Comparison of ENCODE assay signal across 21 cellular contexts in genomic region chr17:75559958-75560533, GRCh38. TPM values are rescaled to one million over a fixed set of nuclear protein-coding genes. Genes with fewer than 3 reads are reported as not detected.
DNase-seq lines count a peak whose midpoint lies in the region; ATAC-seq, FAIRE-seq and TF ChIP-seq lines count a peak whose summit lies in the region.
"Had no signal": no experiment of that assay in that cellular context is flagged by ENCODE, and none has a peak within 500 bp of the region (broad histone marks: within the 10 kb centered on the region; RNA-seq: fewer than 3 reads in every experiment).

No MANE protein-coding gene starts in this region.

- no peak overlapping the region for H2AFZ ChIP-seq in H9 (ENCODE audit: low read length)
- no peak overlapping the region for H2AFZ ChIP-seq in HepG2 (ENCODE audit: low read length)

- no peak overlapping the region for H3K18ac ChIP-seq in H9 (ENCODE audit: insufficient read length, low read depth, low read length)

- no peaks in the 10 kb centered on the region for H3K27me3 Mint-ChIP-seq in H9 (ENCODE audit: low read depth)
- H3K27me3 Mint-ChIP-seq: CD4-positive, alpha-beta T cell; T-cell had no signal

- no peak overlapping the region for H4K5ac ChIP-seq in H9 (ENCODE audit: insufficient read length, low read depth, low read length)

- H3K36me3 ChIP-seq in Panc1 (ENCODE audit: control insufficient read depth, insufficient read depth, low read length) (no peaks in the 10 kb centered on the region), HepG2 (replicated peaks in 1 of 2; ENCODE audit: control insufficient read depth in 1 of 2, insufficient read depth in 2 of 2, low read length in 2 of 2) (peaks cover 15 to 29% of the 10 kb centered on the region in 2 experiments), A673 (ENCODE audit: insufficient read depth, low read length, poor library complexity, severe bottlenecking) (no peaks in the 10 kb centered on the region)

- no peaks in the 10 kb centered on the region for H3K23me2 ChIP-seq in H9 (ENCODE audit: insufficient read length, low read depth, low read length, poor library complexity, severe bottlenecking)

- POLR2A ChIA-PET in Panc1 (lab: Charles Lee): no interaction called here
- POLR2A ChIA-PET in HepG2 (lab: Yijun Ruan, JAX): interaction anchor here (1.1 to 4.3 kb wide), 5 partner anchors 8 to 41 kb away, joined by 3 to 28 read pairs (median 3); no protein-coding TSS in a partner anchor
- POLR2A ChIA-PET in A673 (lab: Charles Lee; ENCODE audit: low non-redundant PET): no interaction called here

- ATAC-seq in Panc1 (peak; percentile 12; the same call in 1 of the 2 replicates), HepG2 (peak; percentile 1; the same call in 1 of the 3 replicates)

- H2AK5ac ChIP-seq in H9 (ENCODE audit: insufficient read length, low read length): no peak overlapping the region

- H3K56ac ChIP-seq in H9 (ENCODE audit: insufficient read length, low read depth, low read length): no peak overlapping the region

- TF ChIP-seq POLR2A in HepG2 (IDR thresholded peaks at IDR 0.05; ENCODE audit: insufficient read depth in 1 of 2, low read depth in 2 of 2, low read length in 2 of 2) (no peak), H54 (IDR thresholded peaks at IDR 0.05; ENCODE audit: low read depth, low read length) (no peak)

- H3K27ac Mint-ChIP-seq in H9: peak overlapping the region in 2 of 3 experiments; percentile 9 to 51; a peak in 3 of 7 replicates
- H3K27ac Mint-ChIP-seq: CD4-positive, alpha-beta T cell; HFFc6; T-cell had no signal

- no peak overlapping the region for H3K14ac ChIP-seq in H9 (ENCODE audit: insufficient read depth, low read length)

- TF ChIP-seq CTCF in H9 (conservative IDR thresholded peaks at IDR 0.05): no peak
- no peak for TF ChIP-seq CTCF in Panc1 (IDR thresholded peaks at IDR 0.05)
- TF ChIP-seq CTCF in HepG2 (CRISPR knock-in tag; IDR thresholded peaks at IDR 0.05): no peak
- no peak for TF ChIP-seq CTCF in A673 (conservative IDR thresholded peaks at IDR 0.05; ENCODE audit: low read depth, low read length)

- H3K4ac ChIP-seq in H9 (ENCODE audit: low read depth, low read length): no peak overlapping the region

- no peak overlapping the region for H3K4me3 ChIP-seq in Panc1 (ENCODE audit: low read depth in 2 of 2, low read length in 2 of 2)
- H3K4me3 ChIP-seq in HepG2 (replicated peaks in 1 of 3; ENCODE audit: insufficient read depth in 1 of 3, low read depth in 2 of 3, low read length in 3 of 3): no peak overlapping the region
- no peak overlapping the region for H3K4me3 ChIP-seq in A673 (ENCODE audit: low read depth, low read length, poor library complexity, severe bottlenecking)

- no peak overlapping the region for H3K4me2 ChIP-seq in H9 (ENCODE audit: insufficient read depth, insufficient read length, low read length)
- H3K4me2 ChIP-seq in HepG2 (ENCODE audit: low read depth, low read length): no peak overlapping the region

- H4K8ac ChIP-seq in H9 (replicated peaks; ENCODE audit: insufficient read length, low read depth, low read length): no peak overlapping the region

- no peaks in the 10 kb centered on the region for H3K9me3 ChIP-seq in H9 (ENCODE audit: control insufficient read depth, low read depth, low read length)
- no peaks in the 10 kb centered on the region for H3K9me3 ChIP-seq in Panc1 (ENCODE audit: control insufficient read depth, insufficient read depth, low read depth, low read length)
- H3K9me3 ChIP-seq in HepG2 (ENCODE audit: low read length): no peaks in the 10 kb centered on the region
- H3K9me3 ChIP-seq in A673 (ENCODE audit: low read depth, low read length, poor library complexity, severe bottlenecking): no peaks in the 10 kb centered on the region

- H3K27me3 ChIP-seq in H9 (ENCODE audit: insufficient read depth, low read length): no peaks in the 10 kb centered on the region
- no peaks in the 10 kb centered on the region for H3K27me3 ChIP-seq in Panc1 (ENCODE audit: control insufficient read depth, insufficient read depth, low read length)
- no peaks in the 10 kb centered on the region for H3K27me3 ChIP-seq in HepG2 (ENCODE audit: control insufficient read depth in 1 of 2, insufficient read depth in 2 of 2, low read length in 2 of 2)
- no peaks in the 10 kb centered on the region for H3K27me3 ChIP-seq in A673 (replicated peaks; ENCODE audit: insufficient read depth, low read depth, low read length, poor library complexity)

- no peak overlapping the region for H2BK12ac ChIP-seq in H9 (ENCODE audit: insufficient read length, low read depth, low read length)

- H3K27ac ChIP-seq in H9 (ENCODE audit: insufficient read length, low read depth, low read length) (no peak overlapping the region), Panc1 (ENCODE audit: low read length) (peak overlapping the region; percentile 78), HepG2 (ENCODE audit: extremely low read length, insufficient read depth, low read length) (peak overlapping the region; percentile 11), substantia nigra (ENCODE audit: low read depth, low read length, poor library complexity, severe bottlenecking) (peak overlapping the region; percentile 35), A673 (ENCODE audit: low read depth, low read length, poor library complexity, severe bottlenecking) (no peak overlapping the region)
- H3K27ac ChIP-seq: RWPE1 had no signal

- TF ChIP-seq EP300 in HepG2 (IDR thresholded peaks at IDR 0.05; ENCODE audit: low read depth in 2 of 2, low read length in 2 of 2) (no peak), HepG2 (CRISPR knock-in tag; IDR thresholded peaks at IDR 0.05; ENCODE audit: borderline replicate concordance) (no peak)

- H3K4me1 ChIP-seq in H9 (ENCODE audit: insufficient read depth, low read length) (no peaks in the 10 kb centered on the region), Panc1 (ENCODE audit: control insufficient read depth, insufficient read depth, low read length) (peaks cover 83% of the 10 kb centered on the region), HepG2 (ENCODE audit: insufficient read depth, low read length) (peaks cover 71% of the 10 kb centered on the region), A673 (ENCODE audit: insufficient read depth, low read length, poor library complexity, severe bottlenecking) (no peaks in the 10 kb centered on the region)

- CTCF ChIA-PET in Panc1 (lab: Charles Lee) (no interaction called here), HepG2 (lab: Yijun Ruan, JAX; ENCODE audit: low intra/inter-chr PET ratio, low total read pairs) (no interaction called here), A673 (lab: Charles Lee) (interaction anchor here (0.6 kb wide), 2 partner anchors 166 to 237 kb away, joined by 4 to 6 read pairs; no protein-coding TSS in a partner anchor)

- H2BK5ac ChIP-seq in H9 (ENCODE audit: insufficient read length, low read length): no peak overlapping the region

- H3K23ac ChIP-seq in H9 (ENCODE audit: insufficient read length, low read depth, low read length): no peak overlapping the region

- H2BK120ac ChIP-seq in H9 (ENCODE audit: low read depth, low read length, poor library complexity, severe bottlenecking): no peak overlapping the region

- H3K9ac ChIP-seq in H9 (ENCODE audit: extremely low read depth, insufficient read length, low read length): no peak overlapping the region
- no peak overlapping the region for H3K9ac ChIP-seq in HepG2 (ENCODE audit: insufficient read depth, low read depth, low read length)

- H3K36me3 Mint-ChIP-seq in H9 (ENCODE audit: insufficient read depth in 1 of 3, low read depth in 3 of 3): peaks cover 1 to 15% (median 7%) of the 10 kb centered on the region in 3 experiments; a peak in 4 of 7 replicates

- no peaks in the 10 kb centered on the region for H3K9me3 Mint-ChIP-seq in H9
- H3K9me3 Mint-ChIP-seq: CD4-positive, alpha-beta T cell; HFFc6; T-cell had no signal

- H3K79me2 ChIP-seq in H9 (ENCODE audit: insufficient read depth, low read length) (no peaks in the 10 kb centered on the region), HepG2 (ENCODE audit: insufficient read depth, low read length) (peaks cover 3% of the 10 kb centered on the region)

- intact Hi-C loops in Panc1 (cut with micrococcal nuclease; ENCODE audit: unreplicated experiment) (no loop called here), HepG2 (cut with micrococcal nuclease; ENCODE audit: unreplicated experiment) (no loop called here), A673 (cut with micrococcal nuclease; ENCODE audit: unreplicated experiment) (no loop called here)

- peaks cover 0 to 3% of the 10 kb centered on the region in 2 experiments; a peak in 1 of 4 replicates for H3K4me1 Mint-ChIP-seq in H9

- H2BK15ac ChIP-seq in H9 (ENCODE audit: low read depth, low read length): no peak overlapping the region

- BruUV-seq in Panc1 (replicated peaks; lab: Mats Ljungman, UMichigan) (no TSS peak), HepG2 (replicated peaks; lab: Mats Ljungman, UMichigan) (no TSS peak), A673 (replicated peaks; lab: Mats Ljungman, UMichigan) (no TSS peak)

- WGBS in H9 (ENCODE audit: extremely low coverage, insufficient read length, low lambda C conversion rate): no CpG with 5 or more reads among the region's 9 CpGs
- WGBS in HepG2 (ENCODE audit: low lambda C conversion rate): 95% methylated on average over 5 of the region's 9 CpGs

- in situ Hi-C loops in Panc1 (cut with HindIII; ENCODE audit: low pct_unique_long_range_greater_than_20kb, low sequenced_read_pairs): no loop called here
- in situ Hi-C loops in HepG2 (cut with HindIII; ENCODE audit: extremely low pct_ligation_motif_present, low pct_unique_long_range_greater_than_20kb): no loop called here

- no peak overlapping the region for H2BK20ac ChIP-seq in H9 (ENCODE audit: low read depth, low read length, poor library complexity, severe bottlenecking)

- H4K91ac ChIP-seq in H9 (ENCODE audit: insufficient read length, low read depth, low read length): no peak overlapping the region

- FAIRE-seq in HepG2 (lab: Jason Lieb, UNC): no peak
- FAIRE-seq in H54 (lab: Jason Lieb, UNC): no peak
- FAIRE-seq: D721Med had no signal

- DNase-seq in H9 (no peak), Panc1 (ENCODE audit: low read depth, low spot score) (no peak), HepG2 (ENCODE audit: low spot score) (no peak), substantia nigra (lab: John Stamatoyannopoulos, UW) (peak in 1 of 49 donors; percentile 20), A673 (ENCODE audit: low spot score) (no peak), H54 (ENCODE audit: insufficient read length, low spot score) (no peak)
- no peak for DNase-seq in activated CD4-positive, alpha-beta T cell treated with anti-CD3 and anti-CD28 coated beads, Interleukin-2, amount 50 U/mL, for 1 hour
- DNase-seq: CD4-positive, alpha-beta T cell; H7; HFFc6; NCI-H1092; NCI-H1417 treated with DMSO at 0.1 percent for 48 hours; NCI-H187; NCI-H2107; NCI-H446; NCI-H526; NCI-H82; SHP77; T-cell had no signal

- H3K4me3 Mint-ChIP-seq in H9: no peak overlapping the region
- H3K4me3 Mint-ChIP-seq: CD4-positive, alpha-beta T cell; HFFc6; T-cell had no signal

- H3K79me1 ChIP-seq in H9 (ENCODE audit: insufficient read depth, low read depth, low read length, poor library complexity, severe bottlenecking): no peaks in the 10 kb centered on the region

- H4K20me1 ChIP-seq in H9 (ENCODE audit: control insufficient read depth, insufficient read depth, insufficient read length) (no peaks in the 10 kb centered on the region), HepG2 (ENCODE audit: insufficient read depth, low read length) (no peaks in the 10 kb centered on the region)

- no peak for TF ChIP-seq RAD21 in HepG2 (CRISPR knock-in tag; IDR thresholded peaks at IDR 0.05)

- no peak overlapping the region for H3T11ph ChIP-seq in H9 (ENCODE audit: low read length)

RNA-seq across cellular contexts. Expression of gene MYO15B, which starts 27.6 kb away (rescaled TPM):
- total RNA-seq in H9 (2021) (35.3 and 41.9 TPM in 2 replicates), Panc1 (2021; ENCODE audit: unreplicated experiment) (26.5 TPM), HepG2 (2016; rRNA removed; fragmentation: Illumina TruSeq; extraction: Trizol) (1.9 and 2.8 TPM in 2 replicates), A673 (2021) (9.3 and 14.7 TPM in 2 replicates)
- polyA plus RNA-seq in Panc1 (2012; ENCODE audit: insufficient read length): 26.4 TPM
- 0.61 and 0.79 TPM in 2 replicates for total RNA-seq in HepG2 (2016; cell fraction: cytosol; rRNA removed; fragmentation: Illumina TruSeq; extraction: Trizol; ENCODE audit: low read depth)
- 1.1 and 2.7 TPM in 2 replicates for total RNA-seq in HepG2 (2016; cell fraction: insoluble cytoplasmic fraction; rRNA removed; fragmentation: Illumina TruSeq; extraction: Trizol)
- 0.83 and 1.2 TPM in 2 replicates for total RNA-seq in HepG2 (2016; cell fraction: membrane; rRNA removed; fragmentation: Illumina TruSeq; extraction: Trizol)
- 3.0 and 3.8 TPM in 2 replicates for total RNA-seq in HepG2 (2016; cell fraction: nucleus; rRNA removed; fragmentation: Illumina TruSeq; extraction: Trizol)
- 8.1 and 11.2 TPM in 2 replicates for polyA plus RNA-seq in HepG2 (2011; rRNA removed)
- polyA plus RNA-seq in HepG2 (2011; cell fraction: cytosol; rRNA removed): 1.6 and 2.5 TPM in 2 replicates
- 122 and 144 TPM in 2 replicates for polyA plus RNA-seq in HepG2 (2011; cell fraction: nucleus; rRNA removed)
- 9.5 and 12.7 TPM in 2 replicates for polyA plus RNA-seq in HepG2 (2012)
- 0.53 and 1.00 TPM in 2 replicates for polyA plus RNA-seq in HepG2 (2016; cell fraction: cytosol; fragmentation: Illumina TruSeq; extraction: Trizol; ENCODE audit: low read depth)
- 0.63 and 1.4 TPM in 2 replicates for polyA plus RNA-seq in HepG2 (2016; cell fraction: insoluble cytoplasmic fraction; fragmentation: Illumina TruSeq; extraction: Trizol; ENCODE audit: low read depth)
- polyA plus RNA-seq in HepG2 (2016; cell fraction: membrane; fragmentation: Illumina TruSeq; extraction: Trizol; ENCODE audit: low read depth): 0.49 and 0.86 TPM in 2 replicates
- polyA plus RNA-seq in HepG2 (2016; cell fraction: nucleus; fragmentation: Illumina TruSeq; extraction: Trizol; ENCODE audit: insufficient read depth, low read depth): 12.0 and 13.6 TPM in 2 replicates
- polyA minus RNA-seq in HepG2 (2011; rRNA and poly(A)+ RNA removed; ENCODE audit: low replicate concordance): 7.2 and 13.2 TPM in 2 replicates
- polyA minus RNA-seq in HepG2 (2011; cell fraction: cytosol; rRNA and poly(A)+ RNA removed): 3.0 and 6.8 TPM in 2 replicates
- polyA minus RNA-seq in HepG2 (2011; cell fraction: nucleus; rRNA and poly(A)+ RNA removed): 16.5 and 25.7 TPM in 2 replicates

RNA-seq across cellular contexts. Expression of gene LLGL2, which starts 34.5 kb away (rescaled TPM):
- total RNA-seq in H9 (2021): 85.9 and 90.4 TPM in 2 replicates
- total RNA-seq in Panc1 (2021; ENCODE audit: unreplicated experiment): 201 TPM
- 233 TPM for polyA plus RNA-seq in Panc1 (2012; ENCODE audit: insufficient read length)
- 53.9 and 86.7 TPM in 2 replicates for total RNA-seq in HepG2 (2016; rRNA removed; fragmentation: Illumina TruSeq; extraction: Trizol)
- total RNA-seq in HepG2 (2016; cell fraction: cytosol; rRNA removed; fragmentation: Illumina TruSeq; extraction: Trizol; ENCODE audit: low read depth): 27.2 and 32.8 TPM in 2 replicates
- 51.9 and 87.2 TPM in 2 replicates for total RNA-seq in HepG2 (2016; cell fraction: insoluble cytoplasmic fraction; rRNA removed; fragmentation: Illumina TruSeq; extraction: Trizol)
- 45.8 and 50.7 TPM in 2 replicates for total RNA-seq in HepG2 (2016; cell fraction: membrane; rRNA removed; fragmentation: Illumina TruSeq; extraction: Trizol)
- 72.1 and 85.8 TPM in 2 replicates for total RNA-seq in HepG2 (2016; cell fraction: nucleus; rRNA removed; fragmentation: Illumina TruSeq; extraction: Trizol)
- 83.0 and 109 TPM in 2 replicates for polyA plus RNA-seq in HepG2 (2011; rRNA removed)
- 40.2 and 67.1 TPM in 2 replicates for polyA plus RNA-seq in HepG2 (2011; cell fraction: cytosol; rRNA removed)
- 384 and 448 TPM in 2 replicates for polyA plus RNA-seq in HepG2 (2011; cell fraction: nucleus; rRNA removed)
- polyA plus RNA-seq in HepG2 (2012): 33.3 and 59.5 TPM in 2 replicates
- 23.2 and 28.1 TPM in 2 replicates for polyA plus RNA-seq in HepG2 (2016; cell fraction: cytosol; fragmentation: Illumina TruSeq; extraction: Trizol; ENCODE audit: low read depth)
- polyA plus RNA-seq in HepG2 (2016; cell fraction: insoluble cytoplasmic fraction; fragmentation: Illumina TruSeq; extraction: Trizol; ENCODE audit: low read depth): 41.6 and 52.9 TPM in 2 replicates
- 32.5 and 33.0 TPM in 2 replicates for polyA plus RNA-seq in HepG2 (2016; cell fraction: membrane; fragmentation: Illumina TruSeq; extraction: Trizol; ENCODE audit: low read depth)
- 204 and 230 TPM in 2 replicates for polyA plus RNA-seq in HepG2 (2016; cell fraction: nucleus; fragmentation: Illumina TruSeq; extraction: Trizol; ENCODE audit: insufficient read depth, low read depth)
- 30.9 and 126 TPM in 2 replicates for polyA minus RNA-seq in HepG2 (2011; rRNA and poly(A)+ RNA removed; ENCODE audit: low replicate concordance)
- 30.6 and 31.7 TPM in 2 replicates for polyA minus RNA-seq in HepG2 (2011; cell fraction: cytosol; rRNA and poly(A)+ RNA removed)
- 79.4 and 86.0 TPM in 2 replicates for polyA minus RNA-seq in HepG2 (2011; cell fraction: nucleus; rRNA and poly(A)+ RNA removed)
- 10.8 and 14.4 TPM in 2 replicates for total RNA-seq in A673 (2021)

RNA-seq across cellular contexts. Expression of gene TSEN54, which starts 43.7 kb away (rescaled TPM):
- total RNA-seq in H9 (2021) (44.5 and 45.5 TPM in 2 replicates), Panc1 (2021; ENCODE audit: unreplicated experiment) (78.7 TPM), HepG2 (2016; rRNA removed; fragmentation: Illumina TruSeq; extraction: Trizol) (43.6 and 62.9 TPM in 2 replicates), A673 (2021) (36.5 and 36.6 TPM in 2 replicates)
- polyA plus RNA-seq in Panc1 (2012; ENCODE audit: insufficient read length): 50.8 TPM
- 20.6 and 23.0 TPM in 2 replicates for total RNA-seq in HepG2 (2016; cell fraction: cytosol; rRNA removed; fragmentation: Illumina TruSeq; extraction: Trizol; ENCODE audit: low read depth)
- 44.0 and 64.1 TPM in 2 replicates for total RNA-seq in HepG2 (2016; cell fraction: insoluble cytoplasmic fraction; rRNA removed; fragmentation: Illumina TruSeq; extraction: Trizol)
- 44.5 and 45.0 TPM in 2 replicates for total RNA-seq in HepG2 (2016; cell fraction: membrane; rRNA removed; fragmentation: Illumina TruSeq; extraction: Trizol)
- 39.9 and 48.4 TPM in 2 replicates for total RNA-seq in HepG2 (2016; cell fraction: nucleus; rRNA removed; fragmentation: Illumina TruSeq; extraction: Trizol)
- 63.3 and 64.4 TPM in 2 replicates for polyA plus RNA-seq in HepG2 (2011; rRNA removed)
- polyA plus RNA-seq in HepG2 (2011; cell fraction: cytosol; rRNA removed): 36.2 and 47.1 TPM in 2 replicates
- 87.7 and 89.1 TPM in 2 replicates for polyA plus RNA-seq in HepG2 (2011; cell fraction: nucleus; rRNA removed)
- polyA plus RNA-seq in HepG2 (2012): 22.1 and 34.4 TPM in 2 replicates
- polyA plus RNA-seq in HepG2 (2016; cell fraction: cytosol; fragmentation: Illumina TruSeq; extraction: Trizol; ENCODE audit: low read depth): 20.4 and 20.5 TPM in 2 replicates
- 37.7 and 50.5 TPM in 2 replicates for polyA plus RNA-seq in HepG2 (2016; cell fraction: insoluble cytoplasmic fraction; fragmentation: Illumina TruSeq; extraction: Trizol; ENCODE audit: low read depth)
- 30.9 and 35.9 TPM in 2 replicates for polyA plus RNA-seq in HepG2 (2016; cell fraction: membrane; fragmentation: Illumina TruSeq; extraction: Trizol; ENCODE audit: low read depth)
- polyA plus RNA-seq in HepG2 (2016; cell fraction: nucleus; fragmentation: Illumina TruSeq; extraction: Trizol; ENCODE audit: insufficient read depth, low read depth): 108 and 110 TPM in 2 replicates
- polyA minus RNA-seq in HepG2 (2011; rRNA and poly(A)+ RNA removed; ENCODE audit: low replicate concordance): 56.0 and 95.0 TPM in 2 replicates
- 11.3 and 14.0 TPM in 2 replicates for polyA minus RNA-seq in HepG2 (2011; cell fraction: cytosol; rRNA and poly(A)+ RNA removed)
- polyA minus RNA-seq in HepG2 (2011; cell fraction: nucleus; rRNA and poly(A)+ RNA removed): 13.9 and 15.5 TPM in 2 replicates

RNA-seq across cellular contexts. Expression of gene CASKIN2, which starts 44.7 kb away (rescaled TPM):
- 35.2 and 37.0 TPM in 2 replicates for total RNA-seq in H9 (2021)
- total RNA-seq in Panc1 (2021; ENCODE audit: unreplicated experiment): 40.0 TPM
- 20.3 TPM for polyA plus RNA-seq in Panc1 (2012; ENCODE audit: insufficient read length)
- 5.2 and 10.6 TPM in 2 replicates for total RNA-seq in HepG2 (2016; rRNA removed; fragmentation: Illumina TruSeq; extraction: Trizol)
- total RNA-seq in HepG2 (2016; cell fraction: cytosol; rRNA removed; fragmentation: Illumina TruSeq; extraction: Trizol; ENCODE audit: low read depth): 1.5 and 1.8 TPM in 2 replicates
- 4.9 and 7.5 TPM in 2 replicates for total RNA-seq in HepG2 (2016; cell fraction: insoluble cytoplasmic fraction; rRNA removed; fragmentation: Illumina TruSeq; extraction: Trizol)
- total RNA-seq in HepG2 (2016; cell fraction: membrane; rRNA removed; fragmentation: Illumina TruSeq; extraction: Trizol): 3.4 and 4.1 TPM in 2 replicates
- total RNA-seq in HepG2 (2016; cell fraction: nucleus; rRNA removed; fragmentation: Illumina TruSeq; extraction: Trizol): 6.8 and 8.0 TPM in 2 replicates
- polyA plus RNA-seq in HepG2 (2011; rRNA removed): 6.8 and 7.8 TPM in 2 replicates
- 1.9 and 2.2 TPM in 2 replicates for polyA plus RNA-seq in HepG2 (2011; cell fraction: cytosol; rRNA removed)
- 23.6 and 26.5 TPM in 2 replicates for polyA plus RNA-seq in HepG2 (2011; cell fraction: nucleus; rRNA removed)
- 6.2 and 9.6 TPM in 2 replicates for polyA plus RNA-seq in HepG2 (2012)
- polyA plus RNA-seq in HepG2 (2016; cell fraction: cytosol; fragmentation: Illumina TruSeq; extraction: Trizol; ENCODE audit: low read depth): 0.61 and 0.68 TPM in 2 replicates
- 4.4 and 7.0 TPM in 2 replicates for polyA plus RNA-seq in HepG2 (2016; cell fraction: insoluble cytoplasmic fraction; fragmentation: Illumina TruSeq; extraction: Trizol; ENCODE audit: low read depth)
- 1.6 and 1.8 TPM in 2 replicates for polyA plus RNA-seq in HepG2 (2016; cell fraction: membrane; fragmentation: Illumina TruSeq; extraction: Trizol; ENCODE audit: low read depth)
- 16.3 and 16.6 TPM in 2 replicates for polyA plus RNA-seq in HepG2 (2016; cell fraction: nucleus; fragmentation: Illumina TruSeq; extraction: Trizol; ENCODE audit: insufficient read depth, low read depth)
- 11.8 and 14.9 TPM in 2 replicates for polyA minus RNA-seq in HepG2 (2011; rRNA and poly(A)+ RNA removed; ENCODE audit: low replicate concordance)
- 4.9 and 5.0 TPM in 2 replicates for polyA minus RNA-seq in HepG2 (2011; cell fraction: cytosol; rRNA and poly(A)+ RNA removed)
- polyA minus RNA-seq in HepG2 (2011; cell fraction: nucleus; rRNA and poly(A)+ RNA removed): 17.0 and 20.4 TPM in 2 replicates
- 32.6 and 32.7 TPM in 2 replicates for total RNA-seq in A673 (2021)

Comparison
In these comparisons a context has a peak if more than half of its experiments do, and no peak if none do; other contexts are left out.
1. H3K27ac ChIP-seq: peak in Panc1 (single experiment), HepG2 (single experiment) and substantia nigra (single experiment); none in H9 (single experiment) and A673 (single experiment).